Comparison of ENCODE assay signal across 24 cellular contexts in genomic region chr16:12126091-12126806, GRCh38.
"Had no signal": no experiment of that assay in that cellular context is flagged by ENCODE, and none has a peak within 500 bp of the region (broad histone marks: within the 10 kb centered on the region; RNA-seq: fewer than 3 reads in every experiment).

No MANE protein-coding gene starts in this region.

- H3K36me3 ChIP-seq: neural progenitor cell had no signal

- H3K27me3 Mint-ChIP-seq: activated naive CD4-positive, alpha-beta T cell treated with anti-CD3 and anti-CD28 coated beads, Interleukin-2, amount 50 U/mL, for 24 hours; brain; naive B cell; type B pancreatic cell had no signal

- H3K27ac Mint-ChIP-seq: activated CD8-positive, alpha-beta T cell treated with anti-CD3 and anti-CD28 coated beads, Interleukin-2, amount 10 ng/mL, durations not matched to agents 7 days and 5 days; activated naive CD4-positive, alpha-beta T cell treated with anti-CD3 and anti-CD28 coated beads, Interleukin-2, amount 50 U/mL, for 24 hours; brain; type B pancreatic cell had no signal

- H3K4me2 ChIP-seq: neural progenitor cell had no signal

- H3K36me3 Mint-ChIP-seq: neural progenitor cell had no signal

- H3K9me3 ChIP-seq: esophagus muscularis mucosa, heart left ventricle, testis had no signal

- H3K9ac ChIP-seq: neural progenitor cell had no signal

- H3K4me3 Mint-ChIP-seq: activated CD8-positive, alpha-beta T cell treated with anti-CD3 and anti-CD28 coated beads, Interleukin-2, amount 10 ng/mL, durations not matched to agents 7 days and 5 days; activated naive CD4-positive, alpha-beta T cell treated with anti-CD3 and anti-CD28 coated beads, Interleukin-2, amount 50 U/mL, for 24 hours; brain; neural progenitor cell; type B pancreatic cell had no signal

- DNase-seq: activated CD4-positive, alpha-beta T cell treated with anti-CD3 and anti-CD28 coated beads for 1 hour; activated CD4-positive, alpha-beta T cell treated with anti-CD3 and anti-CD28 coated beads, Interleukin-2, amount 50 U/mL, for 1 hour; activated CD8-positive, alpha-beta T cell treated with anti-CD3 and anti-CD28 coated beads, Interleukin-2, amount 10 ng/mL, durations not matched to agents 7 days and 5 days; activated gamma-delta T cell treated with Interleukin-2 at 50 U/mL for 16 hours; activated T-cell treated with anti-CD3 and anti-CD28 coated beads, Interleukin-2, amount 50 U/mL, for 1 hour; aorta; central memory CD4-positive, alpha-beta T cell; dermis blood vessel endothelial cell; effector CD8-positive, alpha-beta T cell; heart left ventricle; left colon; naive B cell; small intestine; stimulated activated CD4-positive, alpha-beta T cell treated with anti-CD3 and anti-CD28 coated beads, Interleukin-2, amount 100 ng/mL, for 24 hours; stimulated activated naive CD4-positive, alpha-beta T cell; T-helper 9 cell; testis had no signal

- H3K4me3 ChIP-seq: esophagus muscularis mucosa, heart left ventricle, neural progenitor cell, testis had no signal

- H3K4me1 ChIP-seq: esophagus muscularis mucosa, testis had no signal

- FAIRE-seq: islet of Langerhans, small intestine had no signal

- H3K27me3 ChIP-seq: esophagus muscularis mucosa, heart left ventricle, neural progenitor cell, testis had no signal

- H3K27ac ChIP-seq: esophagus muscularis mucosa, heart left ventricle, neural progenitor cell, testis had no signal

- H3K9me3 Mint-ChIP-seq: activated naive CD4-positive, alpha-beta T cell treated with anti-CD3 and anti-CD28 coated beads, Interleukin-2, amount 50 U/mL, for 24 hours; brain; naive B cell; neural progenitor cell; type B pancreatic cell had no signal

- H2AFZ ChIP-seq: neural progenitor cell had no signal

- ATAC-seq: activated CD8-positive, alpha-beta T cell treated with anti-CD3 and anti-CD28 coated beads, Interleukin-2, amount 10 ng/mL, durations not matched to agents 7 days and 5 days; heart left ventricle; left colon; sciatic nerve had no signal
